ENCODE assay signal across 28 cellular contexts in genomic region chr19:1776606-1777147, GRCh38. TPM values are rescaled to one million over a fixed set of nuclear protein-coding genes. Genes with fewer than 3 reads are reported as not detected.
"Had no signal": no experiment of that assay in that cellular context is flagged by ENCODE, and none has a peak within 500 bp of the region (broad histone marks: within the 10 kb centered on the region; RNA-seq: fewer than 3 reads in every experiment).

No MANE protein-coding gene starts in this region.

- ATAC-seq: activated naive CD4-positive, alpha-beta T cell treated with anti-CD3 and anti-CD28 coated beads, Interleukin-2, amount 50 U/mL, for 72 hours; activated T-helper 17 cell treated with anti-CD3 and anti-CD28 coated beads, Interleukin-2, amount 50 U/mL, for 72 hours; foreskin keratinocyte; left ventricle myocardium superior; natural killer cell; stimulated activated effector memory CD8-positive, alpha-beta T cell treated with anti-CD3 and anti-CD28 coated beads, Interleukin-12 subunit alpha, Interleukin-12 subunit beta, amount 100 ng/mL, for 72 hours; stimulated activated naive CD8-positive, alpha-beta T cell treated with anti-CD3 and anti-CD28 coated beads, Interleukin-15, amount 100 ng/mL, for 72 hours had no signal

- H3K36me3 Mint-ChIP-seq: natural killer cell; stimulated activated effector memory CD8-positive, alpha-beta T cell treated with anti-CD3 and anti-CD28 coated beads, Interleukin-12 subunit alpha, Interleukin-12 subunit beta, amount 100 ng/mL, for 72 hours had no signal

- H3K27ac ChIP-seq: ascending aorta, brain microvascular endothelial cell, foreskin keratinocyte, skin epidermis, tibial artery, WERI-Rb-1 had no signal

- DNase-seq: activated CD4-positive, alpha-beta T cell treated with anti-CD3 and anti-CD28 coated beads for 1 hour; activated CD4-positive, alpha-beta T cell treated with anti-CD3 and anti-CD28 coated beads, Interleukin-2, amount 50 U/mL, for 1 hour; activated CD8-positive, alpha-beta memory T cell treated with anti-CD3 and anti-CD28 coated beads for 24 hours; activated CD8-positive, alpha-beta memory T cell treated with anti-CD3 and anti-CD28 coated beads, Interleukin-2, amount 50 U/mL, for 4 hours; activated T-cell treated with anti-CD3 and anti-CD28 coated beads, Interleukin-2, amount 50 U/mL, for 24 hours; brain microvascular endothelial cell; caudate nucleus; effector CD4-positive, alpha-beta T cell; foreskin keratinocyte; left ventricle myocardium superior; mammary epithelial cell; midbrain; natural killer cell; stimulated activated CD4-positive, alpha-beta T cell treated with anti-CD3 and anti-CD28 coated beads, Interleukin-1b, Interleukin-23, amount 100 ng/mL, for 48 hours; stimulated activated naive CD8-positive, alpha-beta T cell treated with anti-CD3 and anti-CD28 coated beads, Interleukin-15, amount 100 ng/mL, for 72 hours; tibial artery; WERI-Rb-1 had no signal

- H3K9me3 Mint-ChIP-seq: activated T-helper 17 cell treated with anti-CD3 and anti-CD28 coated beads, Interleukin-2, amount 50 U/mL, for 72 hours; natural killer cell; stimulated activated effector memory CD8-positive, alpha-beta T cell treated with anti-CD3 and anti-CD28 coated beads, Interleukin-12 subunit alpha, Interleukin-12 subunit beta, amount 100 ng/mL, for 72 hours; stimulated activated naive CD8-positive, alpha-beta T cell treated with anti-CD3 and anti-CD28 coated beads, Interleukin-15, amount 100 ng/mL, for 72 hours had no signal

- H3K4me3 Mint-ChIP-seq: activated T-cell treated with anti-CD3 and anti-CD28 coated beads, Interleukin-2, amount 50 U/mL, for 24 hours; activated T-helper 17 cell treated with anti-CD3 and anti-CD28 coated beads, Interleukin-2, amount 50 U/mL, for 72 hours; dendritic cell treated with granulocyte-macrophage colony-stimulating factor and Interleukin-4, amounts not matched to agents 40 ng/mL and 50 ng/mL, for 4 days; natural killer cell; stimulated activated effector memory CD8-positive, alpha-beta T cell treated with anti-CD3 and anti-CD28 coated beads, Interleukin-12 subunit alpha, Interleukin-12 subunit beta, amount 100 ng/mL, for 72 hours; stimulated activated naive CD8-positive, alpha-beta T cell treated with anti-CD3 and anti-CD28 coated beads, Interleukin-15, amount 100 ng/mL, for 72 hours had no signal

- FAIRE-seq: islet of Langerhans, TTC549, urothelium cell line had no signal

- H3K4me1 Mint-ChIP-seq: activated T-helper 17 cell treated with anti-CD3 and anti-CD28 coated beads, Interleukin-2, amount 50 U/mL, for 72 hours; natural killer cell had no signal

- H3K36me3 ChIP-seq: ascending aorta, brain microvascular endothelial cell, tibial artery, WERI-Rb-1 had no signal

- H3K4me3 ChIP-seq: ascending aorta, skin epidermis, tibial artery had no signal

- H3K27ac Mint-ChIP-seq: activated naive CD4-positive, alpha-beta T cell treated with anti-CD3 and anti-CD28 coated beads, Interleukin-2, amount 50 U/mL, for 72 hours; activated T-cell treated with anti-CD3 and anti-CD28 coated beads, Interleukin-2, amount 50 U/mL, for 24 hours; activated T-helper 17 cell treated with anti-CD3 and anti-CD28 coated beads, Interleukin-2, amount 50 U/mL, for 72 hours; dendritic cell treated with granulocyte-macrophage colony-stimulating factor and Interleukin-4, amounts not matched to agents 40 ng/mL and 50 ng/mL, for 4 days; natural killer cell; stimulated activated effector memory CD8-positive, alpha-beta T cell treated with anti-CD3 and anti-CD28 coated beads, Interleukin-12 subunit alpha, Interleukin-12 subunit beta, amount 100 ng/mL, for 72 hours; stimulated activated naive CD8-positive, alpha-beta T cell treated with anti-CD3 and anti-CD28 coated beads, Interleukin-15, amount 100 ng/mL, for 72 hours had no signal

RNA-seq across cellular contexts. Expression of gene ONECUT3, which starts 23.4 kb away (rescaled TPM):
- total RNA-seq: activated naive CD4-positive, alpha-beta T cell treated with anti-CD3 and anti-CD28 coated beads, Interleukin-2, amount 50 U/mL, for 72 hours; activated T-helper 17 cell treated with anti-CD3 and anti-CD28 coated beads, Interleukin-2, amount 50 U/mL, for 72 hours; ascending aorta; foreskin keratinocyte; glomerular endothelial cell; left ventricle myocardium superior; natural killer cell had no signal
- polyA plus RNA-seq: adipose tissue, foreskin keratinocyte had no signal
